In the genomic region with DNA sequence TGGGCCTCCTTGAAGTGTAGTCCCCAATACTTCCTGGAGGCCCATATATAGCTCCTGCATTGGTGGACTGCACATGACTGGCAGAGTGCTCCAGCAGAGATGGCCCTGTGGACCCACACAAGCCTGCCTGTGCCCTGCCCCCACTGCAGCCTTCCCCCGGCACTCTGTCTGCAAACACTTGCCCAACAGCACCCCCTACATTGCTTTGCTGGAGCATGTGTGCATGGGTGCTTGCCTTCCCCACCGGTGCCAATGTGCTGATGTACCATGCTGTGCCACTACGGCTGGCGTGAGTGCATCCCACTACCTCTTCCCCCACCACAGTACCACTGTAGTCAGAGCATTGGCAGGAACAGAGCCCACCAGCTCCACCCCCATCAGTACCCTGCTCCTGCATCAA, we compare ENCODE assay signal across 15 cellular contexts.
DNase-seq lines count a peak whose midpoint lies in the region; ATAC-seq, FAIRE-seq and TF ChIP-seq lines count a peak whose summit lies in the region.
"Had no signal": no experiment of that assay in that cellular context is flagged by ENCODE, and none has a peak within 500 bp of the region (broad histone marks: within the 10 kb centered on the region; RNA-seq: fewer than 3 reads in every experiment).

No MANE protein-coding gene starts in this region.

- no peaks in the 10 kb centered on the region for H3F3A ChIP-seq in GM23338 (replicated peaks; ENCODE audit: low read depth)

- no peak overlapping the region for H3K4me3 Mint-ChIP-seq in GM23338
- no peak overlapping the region for H3K4me3 Mint-ChIP-seq in naive thymus-derived CD4-positive, alpha-beta T cell
- no peak overlapping the region for H3K4me3 Mint-ChIP-seq in naive thymus-derived CD8-positive, alpha-beta T cell
- H3K4me3 Mint-ChIP-seq: CD14-positive monocyte; CD4-positive, alpha-beta memory T cell had no signal

- H4K20me1 ChIP-seq in GM23338 (replicated peaks; ENCODE audit: insufficient read depth), result no peaks in the 10 kb centered on the region
- no peaks in the 10 kb centered on the region for H4K20me1 ChIP-seq in H1 (replicated peaks in 1 of 2; ENCODE audit: control insufficient read depth in 1 of 2, insufficient read depth in 2 of 2, low read length in 2 of 2)
- H4K20me1 ChIP-seq: BLaER1 had no signal

- DNase-seq in GM23338 (ENCODE audit: low spot score) (no peak), H1 (ENCODE audit: low read depth in 1 of 2, low spot score in 2 of 2) (no peak), spleen (peak; percentile 58), NCI-H2196 treated with DMSO at 0.1 percent for 48 hours (lab: John Stamatoyannopoulos, UW; ENCODE audit: unreplicated experiment) (no peak), D721Med (ENCODE audit: insufficient read length, low spot score) (no peak)
- no peak for DNase-seq in naive thymus-derived CD4-positive, alpha-beta T cell
- DNase-seq in naive thymus-derived CD8-positive, alpha-beta T cell, result no peak
- no peak for DNase-seq in activated effector memory CD4-positive, alpha-beta T cell treated with anti-CD3 and anti-CD28 coated beads, Interleukin-2, amount 50 U/mL, for 16 hours
- DNase-seq: 8988T; CD4-positive, alpha-beta memory T cell; DMS79 treated with DMSO at 0.1 percent for 48 hours; GF-D8 had no signal

- H3K4me2 ChIP-seq in GM23338 (no peak overlapping the region), H1 (ENCODE audit: insufficient read depth in 1 of 2, low read depth in 2 of 2, low read length in 2 of 2) (no peak overlapping the region)
- H3K4me2 ChIP-seq: BLaER1 had no signal

- H2BK15ac ChIP-seq in H1 (ENCODE audit: low read length), result no peak overlapping the region

- H3K36me3 ChIP-seq in GM23338 (ENCODE audit: insufficient read depth) (no peaks in the 10 kb centered on the region), H1 (ENCODE audit: control insufficient read depth in 2 of 4, insufficient read depth in 4 of 4, low read length in 3 of 4) (no peaks in the 10 kb centered on the region), spleen (no peaks in the 10 kb centered on the region)
- no peaks in the 10 kb centered on the region for H3K36me3 ChIP-seq in naive thymus-derived CD4-positive, alpha-beta T cell (ENCODE audit: control insufficient read depth in 2 of 3, insufficient read depth in 3 of 3, low read length in 3 of 3)
- H3K36me3 ChIP-seq: BLaER1, HAP-1 had no signal

- no peak overlapping the region for H3K14ac ChIP-seq in H1 (ENCODE audit: insufficient read length)

- H3K4me3 ChIP-seq in GM23338, result no peak overlapping the region
- no peak overlapping the region for H3K4me3 ChIP-seq in H1 (ENCODE audit: extremely low read depth in 1 of 4, insufficient read depth in 2 of 4, low read depth in 3 of 4, low read length in 4 of 4)
- H3K4me3 ChIP-seq in naive thymus-derived CD4-positive, alpha-beta T cell (ENCODE audit: low read length), result no peak overlapping the region
- no peak overlapping the region for H3K4me3 ChIP-seq in spleen
- H3K4me3 ChIP-seq: BLaER1, HAP-1 had no signal

- H2AK5ac ChIP-seq in H1 (ENCODE audit: low read depth, low read length), result no peak overlapping the region

- H4K91ac ChIP-seq in H1 (replicated peaks; ENCODE audit: insufficient read length, low read length), result peak overlapping the region; percentile 83

- TF ChIP-seq POLR2A in H1 (IDR thresholded peaks at IDR 0.05; ENCODE audit: control extremely low read depth in 1 of 2, low read depth in 2 of 2, low read length in 2 of 2) (no peak), spleen (IDR thresholded peaks at IDR 0.05) (no peak)

- no peak overlapping the region; the same call in 1 of the 2 replicates for H2BK5ac ChIP-seq in H1 (ENCODE audit: low read depth, low read length)

- TF ChIP-seq CTCF in GM23338 (conservative IDR thresholded peaks at IDR 0.05; ENCODE audit: low read depth in 2 of 2) (peak in 1 of 2 experiments; percentile 50; a peak in 2 of 4 replicates), H1 (IDR thresholded peaks at IDR 0.05; ENCODE audit: control extremely low read depth in 1 of 3, insufficient read depth in 1 of 3, low read depth in 1 of 3, low read length in 3 of 3) (peak in 1 of 3 experiments; percentile 2; a peak in 1 of 4 replicates), spleen (IDR thresholded peaks at IDR 0.05 in 8 of 11, conservative IDR thresholded peaks at IDR 0.05 in 3 of 11) (no peak), D721Med (IDR thresholded peaks at IDR 0.05; ENCODE audit: insufficient read depth, missing control alignments) (no peak)

- no peak overlapping the region for H2BK120ac ChIP-seq in H1 (replicated peaks; ENCODE audit: low read depth, low read length)

- 0 out of 2 replicates have a peak overlapping the region, but pooled peaks have one; percentile 6 for H2BK20ac ChIP-seq in H1 (ENCODE audit: low read length)

- no peak overlapping the region for H2AFZ ChIP-seq in GM23338
- no peak overlapping the region for H2AFZ ChIP-seq in H1 (ENCODE audit: low read length)

- H3K56ac ChIP-seq in H1 (replicated peaks; ENCODE audit: insufficient read length, low read depth, low read length), result no peak overlapping the region

- ATAC-seq in GM23338, result no peak
- peak; percentile 16 for ATAC-seq in naive thymus-derived CD4-positive, alpha-beta T cell
- no peak for ATAC-seq in naive thymus-derived CD8-positive, alpha-beta T cell

- POLR2A ChIA-PET in H1 (lab: Charles Lee; ENCODE audit: partially characterized antibody), result no interaction called here
- POLR2A ChIA-PET in naive thymus-derived CD4-positive, alpha-beta T cell (lab: Charles Lee), result no interaction called here
- POLR2A ChIA-PET in naive thymus-derived CD8-positive, alpha-beta T cell (lab: Charles Lee), result no interaction called here

- H3K9me2 ChIP-seq in GM23338 (ENCODE audit: insufficient read depth), result peaks cover 5% of the 10 kb centered on the region

- H3K23ac ChIP-seq in H1 (ENCODE audit: insufficient read length), result no peak overlapping the region

- H3K9me3 ChIP-seq in H1 (ENCODE audit: insufficient read depth in 2 of 2, low read depth in 1 of 2, low read length in 1 of 2) (peaks cover 2 to 3% of the 10 kb centered on the region in 2 experiments; a peak in 1 of 4 replicates), spleen (peaks cover 0 to 63% (median 46%) of the 10 kb centered on the region in 8 donors)
- H3K9me3 ChIP-seq in naive thymus-derived CD4-positive, alpha-beta T cell (ENCODE audit: control insufficient read depth in 2 of 3, low read length in 3 of 3), result peaks cover 0 to 10% (median 0%) of the 10 kb centered on the region in 3 experiments
- H3K9me3 ChIP-seq: HAP-1 had no signal

- H3K23me2 ChIP-seq in H1 (ENCODE audit: low read depth, low read length), result no peaks in the 10 kb centered on the region; the same call in 1 of the 2 replicates

- H3K9me3 Mint-ChIP-seq in GM23338, result peaks cover 26% of the 10 kb centered on the region
- peaks cover 0 to 46% (median 23%) of the 10 kb centered on the region in 11 donors for H3K9me3 Mint-ChIP-seq in naive thymus-derived CD4-positive, alpha-beta T cell
- H3K9me3 Mint-ChIP-seq in naive thymus-derived CD8-positive, alpha-beta T cell, result peaks cover 5 to 57% (median 25%) of the 10 kb centered on the region in 9 donors

- H3K4me1 ChIP-seq in GM23338 (ENCODE audit: insufficient read depth) (no peaks in the 10 kb centered on the region), H1 (replicated peaks in 1 of 4; ENCODE audit: control insufficient read depth in 3 of 4, insufficient read depth in 4 of 4, low read length in 3 of 4) (no peaks in the 10 kb centered on the region), spleen (no peaks in the 10 kb centered on the region)
- H3K4me1 ChIP-seq in naive thymus-derived CD4-positive, alpha-beta T cell (ENCODE audit: control insufficient read depth in 2 of 2, insufficient read depth in 2 of 2, low read length in 2 of 2), result no peaks in the 10 kb centered on the region
- H3K4me1 ChIP-seq: BLaER1, HAP-1 had no signal

- H3K79me2 ChIP-seq in GM23338 (replicated peaks; ENCODE audit: insufficient read depth) (no peaks in the 10 kb centered on the region), H1 (ENCODE audit: control insufficient read depth in 1 of 2, insufficient read depth in 2 of 2, low read length in 2 of 2) (no peaks in the 10 kb centered on the region)

- H3K27ac ChIP-seq in GM23338 (ENCODE audit: low read depth) (no peak overlapping the region), H1 (ENCODE audit: low read depth, low read length) (no peak overlapping the region), spleen (no peak overlapping the region)
- no peak overlapping the region for H3K27ac ChIP-seq in naive thymus-derived CD4-positive, alpha-beta T cell (ENCODE audit: low read depth, low read length)
- H3K27ac ChIP-seq: BLaER1 had no signal

- peak overlapping the region; percentile 27; the same call in 1 of the 2 replicates for H3K18ac ChIP-seq in H1 (ENCODE audit: extremely low read depth, low read length)

- intact Hi-C loops in naive thymus-derived CD4-positive, alpha-beta T cell (cut with micrococcal nuclease), result no loop called here
- intact Hi-C loops in spleen (cut with DNase I; ENCODE audit: low total_unique reads), result no loop called here

- no peak overlapping the region for H4K8ac ChIP-seq in H1 (ENCODE audit: extremely low read depth, insufficient read depth, low read length)

- peaks cover 38% of the 10 kb centered on the region for H3K36me3 Mint-ChIP-seq in GM23338 (ENCODE audit: low read depth)
- peaks cover 0 to 4% (median 0%) of the 10 kb centered on the region in 5 donors for H3K36me3 Mint-ChIP-seq in naive thymus-derived CD4-positive, alpha-beta T cell
- H3K36me3 Mint-ChIP-seq in naive thymus-derived CD8-positive, alpha-beta T cell, result peaks cover 0 to 12% (median 0%) of the 10 kb centered on the region in 3 donors
- H3K36me3 Mint-ChIP-seq: CD14-positive monocyte; CD4-positive, alpha-beta memory T cell had no signal

- H2BK12ac ChIP-seq in H1 (ENCODE audit: low read depth, low read length), result no peak overlapping the region; the same call in 1 of the 2 replicates

- no peak overlapping the region for H3K9ac ChIP-seq in H1 (replicated peaks in 1 of 4; ENCODE audit: extremely low read depth in 1 of 4, low read depth in 3 of 4, low read length in 3 of 4)
- H3K9ac ChIP-seq: BLaER1 had no signal

- H3K27me3 Mint-ChIP-seq in GM23338 (ENCODE audit: insufficient read depth, low read depth, poor library complexity), result peaks cover 5% of the 10 kb centered on the region
- no peaks in the 10 kb centered on the region for H3K27me3 Mint-ChIP-seq in naive thymus-derived CD4-positive, alpha-beta T cell
- H3K27me3 Mint-ChIP-seq in naive thymus-derived CD8-positive, alpha-beta T cell, result no peaks in the 10 kb centered on the region
- H3K27me3 Mint-ChIP-seq: CD4-positive, alpha-beta memory T cell had no signal

- no peak for FAIRE-seq in H1 (lab: Jason Lieb, UNC)
- FAIRE-seq in D721Med (lab: Jason Lieb, UNC), result no peak

- no peaks in the 10 kb centered on the region for H3K27me3 ChIP-seq in GM23338 (ENCODE audit: insufficient read depth)
- no peaks in the 10 kb centered on the region for H3K27me3 ChIP-seq in H1 (replicated peaks in 1 of 4; ENCODE audit: control insufficient read depth in 3 of 4, extremely low read depth in 1 of 4, insufficient read depth in 3 of 4, low read length in 3 of 4)
- H3K27me3 ChIP-seq in naive thymus-derived CD4-positive, alpha-beta T cell (ENCODE audit: control insufficient read depth in 2 of 2, insufficient read depth in 2 of 2, low read length in 2 of 2), result no peaks in the 10 kb centered on the region
- no peaks in the 10 kb centered on the region for H3K27me3 ChIP-seq in spleen (replicated peaks in 1 of 7)
- H3K27me3 ChIP-seq: BLaER1 had no signal

- no peak for TF ChIP-seq EP300 in H1 (IDR thresholded peaks at IDR 0.05; ENCODE audit: borderline replicate concordance in 1 of 2, low read depth in 2 of 2, low read length in 2 of 2)

- H3K4me1 Mint-ChIP-seq in GM23338, result no peaks in the 10 kb centered on the region
- no peaks in the 10 kb centered on the region for H3K4me1 Mint-ChIP-seq in naive thymus-derived CD4-positive, alpha-beta T cell
- H3K4me1 Mint-ChIP-seq in naive thymus-derived CD8-positive, alpha-beta T cell, result no peaks in the 10 kb centered on the region
- H3K4me1 Mint-ChIP-seq: CD14-positive monocyte; CD4-positive, alpha-beta memory T cell had no signal

- H4K5ac ChIP-seq in H1 (ENCODE audit: insufficient read length, low read depth, low read length), result no peak overlapping the region

- no peak overlapping the region for H3K4ac ChIP-seq in H1 (replicated peaks; ENCODE audit: insufficient read length, low read depth, low read length)

- CTCF ChIA-PET in H1 (lab: Charles Lee; ENCODE audit: partially characterized antibody), result no interaction called here
- CTCF ChIA-PET in naive thymus-derived CD4-positive, alpha-beta T cell (lab: Charles Lee), result no interaction called here

- H3K27ac Mint-ChIP-seq in GM23338, result peak overlapping the region; percentile 14; the same call in 1 of the 2 replicates
- H3K27ac Mint-ChIP-seq in naive thymus-derived CD4-positive, alpha-beta T cell, result no peak overlapping the region
- H3K27ac Mint-ChIP-seq in naive thymus-derived CD8-positive, alpha-beta T cell, result no peak overlapping the region
- H3K27ac Mint-ChIP-seq: CD14-positive monocyte; CD4-positive, alpha-beta memory T cell had no signal

- H3K79me1 ChIP-seq in H1 (ENCODE audit: low read depth, low read length), result no peaks in the 10 kb centered on the region

- 88% methylated on average over 4 of the region's 4 CpGs; no CpG with 5 or more reads in 1 of the 2 experiments for WGBS in H1 (ENCODE audit: extremely low coverage in 1 of 2, insufficient coverage in 1 of 2, insufficient read length in 1 of 2, insufficient replicate concordance in 2 of 2, low coverage in 1 of 2, low lambda C conversion rate in 2 of 2, missing lambda C conversion rate in 1 of 2), 2 experiments
- 91 to 100% (median 96%) methylated on average over 4 of the region's 4 CpGs for WGBS in spleen, 5 donors

- peak; percentile 12 to 47; a peak in 3 of 4 replicates for TF ChIP-seq RAD21 in H1 (IDR thresholded peaks at IDR 0.05 in 1 of 2, conservative IDR thresholded peaks at IDR 0.05 in 1 of 2; ENCODE audit: low read depth in 2 of 2, low read length in 2 of 2)
